ENCODE assay signal across 10 cellular contexts in genomic region chr18:58847383-58848071, GRCh38. TPM values are rescaled to one million over a fixed set of nuclear protein-coding genes. Genes with fewer than 3 reads are reported as not detected.
DNase-seq lines count a peak whose midpoint lies in the region; ATAC-seq, FAIRE-seq and TF ChIP-seq lines count a peak whose summit lies in the region.
"Had no signal": no experiment of that assay in that cellular context is flagged by ENCODE, and none has a peak within 500 bp of the region (broad histone marks: within the 10 kb centered on the region; RNA-seq: fewer than 3 reads in every experiment).

No MANE protein-coding gene starts in this region.

- H3K36me3 ChIP-seq in HUES6 (ENCODE audit: control insufficient read depth, insufficient read depth, low read length) (no peaks in the 10 kb centered on the region), brain microvascular endothelial cell (replicated peaks) (no peaks in the 10 kb centered on the region), spleen (no peaks in the 10 kb centered on the region)

- TF ChIP-seq CTCF in brain microvascular endothelial cell (IDR thresholded peaks at IDR 0.05; ENCODE audit: low read depth, low read length, missing control alignments) (no peak), spleen (IDR thresholded peaks at IDR 0.05 in 8 of 11, conservative IDR thresholded peaks at IDR 0.05 in 3 of 11) (no peak)

- H3K27me3 ChIP-seq in HUES6 (ENCODE audit: control insufficient read depth, insufficient read depth, low read length), result no peaks in the 10 kb centered on the region
- no peaks in the 10 kb centered on the region for H3K27me3 ChIP-seq in brain microvascular endothelial cell (replicated peaks)
- peaks cover 0 to 10% (median 0%) of the 10 kb centered on the region in 7 donors for H3K27me3 ChIP-seq in spleen (replicated peaks in 1 of 7)

- no peak for FAIRE-seq in H54 (lab: Jason Lieb, UNC)
- FAIRE-seq: GM18507 had no signal

- ATAC-seq in HG03378 (IDR thresholded peaks at IDR 0.05; ENCODE audit: unreplicated experiment), result no peak
- ATAC-seq: activated T-cell treated with anti-CD3 and anti-CD28 coated beads, Interleukin-2, amount 50 U/mL, for 4 hours had no signal

- no peak overlapping the region for H3K27ac Mint-ChIP-seq in immature natural killer cell

- peaks cover 9 to 23% (median 14%) of the 10 kb centered on the region in 3 donors for H3K27me3 Mint-ChIP-seq in immature natural killer cell (ENCODE audit: low read depth in 3 of 3)

- peak overlapping the region; percentile 91 for H3K27ac ChIP-seq in HUES6 (ENCODE audit: low read depth, low read length)
- H3K27ac ChIP-seq in brain microvascular endothelial cell, result no peak overlapping the region
- peak overlapping the region in 5 of 8 donors; percentile 31 to 68 (median 49) for H3K27ac ChIP-seq in spleen

- no peak for DNase-seq in brain microvascular endothelial cell
- DNase-seq in immature natural killer cell, result no peak
- peak; percentile 80 for DNase-seq in spleen
- no peak for DNase-seq in epidermal melanocyte (ENCODE audit: insufficient read length, low spot score)
- no peak for DNase-seq in H54 (ENCODE audit: insufficient read length, low spot score)
- DNase-seq: activated T-cell treated with anti-CD3 and anti-CD28 coated beads, Interleukin-2, amount 50 U/mL, for 4 hours; NCI-H446 had no signal

- peak overlapping the region; percentile 84 for H3K9ac ChIP-seq in HUES6 (ENCODE audit: low read length)

- peak overlapping the region in 4 of 5 donors; percentile 20 to 39 (median 26) for H3K4me3 Mint-ChIP-seq in immature natural killer cell
- H3K4me3 Mint-ChIP-seq: activated T-cell treated with anti-CD3 and anti-CD28 coated beads, Interleukin-2, amount 50 U/mL, for 4 hours had no signal

- H3K36me3 Mint-ChIP-seq in immature natural killer cell, result peaks cover 0 to 3% (median 0%) of the 10 kb centered on the region in 3 donors

- H3K9me3 ChIP-seq in HUES6 (ENCODE audit: control insufficient read depth, insufficient read depth, low read depth, low read length) (no peaks in the 10 kb centered on the region), spleen (no peaks in the 10 kb centered on the region)

- peaks cover 0 to 2% (median 0%) of the 10 kb centered on the region in 6 donors for H3K9me3 Mint-ChIP-seq in immature natural killer cell
- H3K9me3 Mint-ChIP-seq: activated T-cell treated with anti-CD3 and anti-CD28 coated beads, Interleukin-2, amount 50 U/mL, for 4 hours had no signal

- WGBS in spleen, 5 donors, result 13 to 29% (median 25%) methylated on average over 18 to 29 of the region's 29 CpGs

- intact Hi-C loops in spleen (cut with DNase I; ENCODE audit: low total_unique reads), result no loop called here

- H3K4me1 ChIP-seq in HUES6 (ENCODE audit: control insufficient read depth, insufficient read depth, low read length), result peaks cover 73% of the 10 kb centered on the region
- peaks cover 0 to 22% (median 11%) of the 10 kb centered on the region in 6 donors for H3K4me1 ChIP-seq in spleen

- H3K4me1 Mint-ChIP-seq in immature natural killer cell, result peaks cover 2 to 8% of the 10 kb centered on the region in 2 donors

- TF ChIP-seq POLR2A in spleen (IDR thresholded peaks at IDR 0.05) (no peak), H54 (IDR thresholded peaks at IDR 0.05; ENCODE audit: low read depth, low read length) (no peak)

- in situ Hi-C loops in brain microvascular endothelial cell (cut with HindIII; ENCODE audit: low pct_ligation_motif_present, low sequenced_read_pairs), result no loop called here

- H3K4me3 ChIP-seq in HUES6 (ENCODE audit: low read depth, low read length) (peak overlapping the region; percentile 30), brain microvascular endothelial cell (ENCODE audit: low read depth, low read length) (peak overlapping the region; percentile 32), spleen (peak overlapping the region in 6 of 8 donors; percentile 16 to 65 (median 22))

RNA-seq across cellular contexts. Expression of gene ZNF532, which starts 17.1 kb away (rescaled TPM):
- polyA plus RNA-seq in immature natural killer cell (under 1 TPM in 2 of 3 donors, not detected in 1; 0.49 to 0.99 TPM), spleen (10 to 100 TPM in 1 of 3 donors, 1 to 10 TPM in 2; 5.2 to 12.1 (median 9.8) TPM)
- 10 to 100 TPM; 40.0 to 64.8 (median 47.2) TPM for total RNA-seq in spleen
